In genomic region chr2:96906719-96907404, GRCh38 we compare ENCODE assay signal across 9 cellular contexts. TPM values are rescaled to one million over a fixed set of nuclear protein-coding genes. Genes with fewer than 3 reads are reported as not detected.
DNase-seq lines count a peak whose midpoint lies in the region; ATAC-seq and TF ChIP-seq lines count a peak whose summit lies in the region.
"Had no signal": no experiment of that assay in that cellular context is flagged by ENCODE, and none has a peak within 500 bp of the region (broad histone marks: within the 10 kb centered on the region; RNA-seq: fewer than 3 reads in every experiment).

No MANE protein-coding gene starts in this region.

- TF ChIP-seq EP300 in gastroesophageal sphincter (IDR thresholded peaks at IDR 0.05): no peak
- TF ChIP-seq EP300 in transverse colon (IDR thresholded peaks at IDR 0.05; ENCODE audit: low read depth): no peak

- peak overlapping the region; percentile 89 to 99 (median 94) for H3K27ac ChIP-seq in gastroesophageal sphincter
- H3K27ac ChIP-seq in transverse colon: peak overlapping the region; percentile 84 to 91 (median 86)

- in situ Hi-C loops in transverse colon (cut with MboI; ENCODE audit: low pct_ligation_motif_present in 1 of 4, low pct_unique_long_range_greater_than_20kb in 1 of 4, low sequenced_read_pairs in 3 of 4): no loop called here

- TF ChIP-seq POLR2A in gastroesophageal sphincter (IDR thresholded peaks at IDR 0.05) (no peak), transverse colon (IDR thresholded peaks at IDR 0.05) (no peak)

- peak overlapping the region; percentile 96 to 98 (median 97) for H3K27ac Mint-ChIP-seq in nephron
- H3K27ac Mint-ChIP-seq: activated T-helper 17 cell treated with anti-CD3 and anti-CD28 coated beads, Interleukin-2, amount 50 U/mL, for 72 hours had no signal

- DNase-seq in adipocyte (ENCODE audit: low read depth) (peak; percentile 52), transverse colon (no peak), COLO829 (ENCODE audit: low spot score) (no peak), NCI-H510A (lab: John Stamatoyannopoulos, UW) (no peak), GM19238 (ENCODE audit: insufficient read length, low spot score) (no peak), NCI-H1694 (lab: John Stamatoyannopoulos, UW) (no peak)

- peak overlapping the region; percentile 58 for H3K4me3 ChIP-seq in adipocyte (ENCODE audit: low read length)
- H3K4me3 ChIP-seq in gastroesophageal sphincter: peak overlapping the region; percentile 3 to 43
- H3K4me3 ChIP-seq in transverse colon: no peak overlapping the region

- no peaks in the 10 kb centered on the region for H3K9me3 Mint-ChIP-seq in nephron
- H3K9me3 Mint-ChIP-seq: activated T-helper 17 cell treated with anti-CD3 and anti-CD28 coated beads, Interleukin-2, amount 50 U/mL, for 72 hours had no signal

- intact Hi-C loops in transverse colon (cut with DNase I; ENCODE audit: low total_unique reads): loop anchor here (1.0 to 5.0 kb wide), 2 partner anchors 38 to 45 kb away; no protein-coding TSS in a partner anchor

- ATAC-seq in gastroesophageal sphincter: peak; percentile 69
- ATAC-seq: activated T-helper 17 cell treated with anti-CD3 and anti-CD28 coated beads, Interleukin-2, amount 50 U/mL, for 72 hours had no signal

- 0 to 8% methylated on average over 2 to 9 of the region's 19 CpGs for WGBS in gastroesophageal sphincter (ENCODE audit: low coverage in 1 of 2), 2 donors
- 63% methylated on average over 19 of the region's 19 CpGs; no CpG with 5 or more reads in 1 of the 2 donors for WGBS in transverse colon (ENCODE audit: low coverage in 1 of 2), 2 donors

- H3K4me3 Mint-ChIP-seq in nephron: peak overlapping the region; percentile 48 to 70 (median 64)
- H3K4me3 Mint-ChIP-seq: activated T-helper 17 cell treated with anti-CD3 and anti-CD28 coated beads, Interleukin-2, amount 50 U/mL, for 72 hours had no signal

- peaks cover 4% of the 10 kb centered on the region for H3K27me3 Mint-ChIP-seq in nephron (ENCODE audit: low read depth)
- H3K27me3 Mint-ChIP-seq: activated T-helper 17 cell treated with anti-CD3 and anti-CD28 coated beads, Interleukin-2, amount 50 U/mL, for 72 hours had no signal

- H3K4me1 ChIP-seq in adipocyte (ENCODE audit: control insufficient read depth, insufficient read depth, low read length): peaks cover 19% of the 10 kb centered on the region
- H3K4me1 ChIP-seq in gastroesophageal sphincter: peaks cover 3 to 68% (median 27%) of the 10 kb centered on the region in 3 donors
- peaks cover 16 to 48% (median 35%) of the 10 kb centered on the region in 4 donors for H3K4me1 ChIP-seq in transverse colon

- H3K27me3 ChIP-seq in adipocyte (replicated peaks; ENCODE audit: control insufficient read depth, insufficient read depth, low read length): no peaks in the 10 kb centered on the region
- H3K27me3 ChIP-seq in gastroesophageal sphincter: no peaks in the 10 kb centered on the region
- no peaks in the 10 kb centered on the region for H3K27me3 ChIP-seq in transverse colon

- peaks cover 52% of the 10 kb centered on the region for H3K4me1 Mint-ChIP-seq in nephron

- H3K9me3 ChIP-seq in adipocyte (ENCODE audit: control insufficient read depth, low read length) (no peaks in the 10 kb centered on the region), gastroesophageal sphincter (no peaks in the 10 kb centered on the region), transverse colon (no peaks in the 10 kb centered on the region)

- no peaks in the 10 kb centered on the region for H3K36me3 Mint-ChIP-seq in nephron (ENCODE audit: low read depth)

- no peak for TF ChIP-seq CTCF in gastroesophageal sphincter (IDR thresholded peaks at IDR 0.05)
- no peak for TF ChIP-seq CTCF in nephron (IDR thresholded peaks at IDR 0.05; ENCODE audit: unreplicated experiment in 3 of 3)
- no peak for TF ChIP-seq CTCF in transverse colon (IDR thresholded peaks at IDR 0.05)

- H3K36me3 ChIP-seq in adipocyte (ENCODE audit: control insufficient read depth, insufficient read depth, low read length, severe bottlenecking) (no peaks in the 10 kb centered on the region), gastroesophageal sphincter (no peaks in the 10 kb centered on the region), transverse colon (no peaks in the 10 kb centered on the region)

- H3K9ac ChIP-seq in adipocyte (ENCODE audit: low read length): peak overlapping the region; percentile 80

RNA-seq across cellular contexts. Expression of gene SEMA4C, which starts 37.0 kb away (rescaled TPM):
- total RNA-seq in gastroesophageal sphincter: 10 to 100 TPM; 58.7 to 66.6 (median 62.8) TPM
- total RNA-seq in transverse colon: 10 to 100 TPM in 3 of 4 donors, 1 to 10 TPM in 1; 3.6 to 23.9 (median 17.4) TPM

RNA-seq across cellular contexts. Expression of gene ANKRD39, which starts 49.0 kb away (rescaled TPM):
- total RNA-seq in gastroesophageal sphincter (10 to 100 TPM; 13.3 to 20.4 (median 17.1) TPM), transverse colon (10 to 100 TPM in 3 of 4 donors, 1 to 10 TPM in 1; 9.7 to 55.3 (median 12.7) TPM)

Comparison
In these comparisons a context has a peak if more than half of its experiments do, and no peak if none do; other contexts are left out.
1. H3K4me3 ChIP-seq: peak in adipocyte (single experiment) and gastroesophageal sphincter (2 of 2); none in transverse colon (0 of 4).